In the genomic region with DNA sequence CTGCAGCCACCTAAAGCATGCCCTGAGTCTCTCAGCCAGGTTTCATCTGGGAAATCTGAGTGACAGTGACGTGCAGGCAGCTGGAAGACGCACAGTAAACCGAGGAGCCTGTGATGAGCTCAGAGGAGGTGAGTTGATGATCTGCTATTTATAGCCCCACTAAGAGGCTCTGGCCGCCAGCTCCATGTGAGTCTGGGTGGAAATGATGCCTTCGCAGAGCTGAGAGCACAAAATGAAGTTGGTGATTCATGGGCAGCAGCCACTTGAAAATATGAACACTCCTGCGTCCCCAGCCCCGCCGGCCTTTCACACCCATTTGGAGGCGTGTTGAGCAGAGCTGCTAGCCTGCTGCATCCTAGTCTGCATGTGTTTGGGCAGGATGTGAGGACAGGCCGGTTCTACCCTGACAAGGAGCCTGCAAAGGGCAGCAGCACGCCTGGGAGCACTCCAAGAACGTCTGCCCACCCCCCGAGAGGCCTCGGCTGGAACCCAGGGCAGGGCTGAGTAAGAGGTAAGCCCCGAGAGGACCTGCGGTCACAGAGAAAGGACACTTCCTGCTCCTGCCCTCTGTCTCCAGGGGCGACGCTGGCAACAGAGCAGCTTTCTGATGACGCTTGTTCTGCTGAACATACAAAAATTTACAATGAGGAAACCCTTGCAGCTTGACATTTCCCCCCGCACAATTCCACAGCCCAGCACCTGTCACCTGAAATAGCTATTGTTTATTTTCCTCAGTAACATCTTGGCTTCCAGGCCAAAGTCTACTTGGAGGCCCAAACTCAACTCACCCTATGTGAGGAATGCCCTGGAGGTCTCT, we compare ENCODE assay signal across 8 cellular contexts. TPM values are rescaled to one million over a fixed set of nuclear protein-coding genes. Genes with fewer than 3 reads are reported as not detected.
DNase-seq lines count a peak whose midpoint lies in the region; ATAC-seq, FAIRE-seq and TF ChIP-seq lines count a peak whose summit lies in the region.

No MANE protein-coding gene starts in this region.

- in situ Hi-C loops in KBM-7 (cut with MboI; ENCODE audit: low pct_unique_long_range_greater_than_20kb, low sequenced_read_pairs) (no loop called here), astrocyte of the spinal cord (cut with HindIII; ENCODE audit: low sequenced_read_pairs) (no loop called here)

- H3K9me1 ChIP-seq in keratinocyte (ENCODE audit: control insufficient read depth, extremely low read depth, insufficient read depth, low read length): peaks cover 3% of the 10 kb centered on the region

- peak overlapping the region; percentile 72 for H3K27ac ChIP-seq in keratinocyte (ENCODE audit: control insufficient read depth, insufficient read depth, low read length)

- H4K20me1 ChIP-seq in keratinocyte (ENCODE audit: control insufficient read depth, extremely low read depth, insufficient read depth, low read length): no peaks in the 10 kb centered on the region

- peak overlapping the region; percentile 6 for H3K9ac ChIP-seq in keratinocyte (ENCODE audit: control insufficient read depth, extremely low read depth, insufficient read depth, low read length)

- FAIRE-seq in keratinocyte (lab: Jason Lieb, UNC): no peak

- no peaks in the 10 kb centered on the region for H3K79me2 ChIP-seq in keratinocyte (ENCODE audit: control insufficient read depth, insufficient read depth, low read length)

- peak; percentile 23 for DNase-seq in DMS153 treated with DMSO at 0.1 percent for 48 hours (lab: John Stamatoyannopoulos, UW; ENCODE audit: unreplicated experiment)
- peak; percentile 73 for DNase-seq in KBM-7
- peak in 4 of 5 donors; percentile 16 to 71 (median 20) for DNase-seq in T-helper 1 cell
- peak; percentile 95 for DNase-seq in astrocyte of the spinal cord (ENCODE audit: low read depth, low spot score)
- DNase-seq in keratinocyte (ENCODE audit: low read depth, low spot score): no peak
- peak; percentile 34 to 47 for DNase-seq in stimulated activated CD4-positive, alpha-beta T cell treated with anti-CD3 and anti-CD28 coated beads, Interleukin-15, amount 100 ng/mL, for 48 hours (ENCODE audit: low read depth in 2 of 2)
- DNase-seq in ecto neural progenitor cell (ENCODE audit: low spot score): no peak

- H3K4me3 ChIP-seq in astrocyte of the spinal cord (ENCODE audit: low read depth, low read length) (no peak overlapping the region), keratinocyte (ENCODE audit: control insufficient read depth in 2 of 3, extremely low read depth in 1 of 3, insufficient read depth in 2 of 3, low read depth in 1 of 3, low read length in 3 of 3) (no peak overlapping the region)

- TF ChIP-seq CTCF in astrocyte of the spinal cord (IDR thresholded peaks at IDR 0.05; ENCODE audit: low read depth, low read length): no peak
- no peak for TF ChIP-seq CTCF in keratinocyte (optimal IDR thresholded peaks at IDR 0.05 in 1 of 3, IDR thresholded peaks at IDR 0.05 in 1 of 3, conservative IDR thresholded peaks at IDR 0.05 in 1 of 3; ENCODE audit: extremely low read depth in 1 of 3, insufficient read depth in 2 of 3, low read length in 3 of 3)

- no peak overlapping the region for H2AFZ ChIP-seq in keratinocyte (ENCODE audit: control insufficient read depth, low read length)

- dilution Hi-C loops in keratinocyte (cut with MboI; ENCODE audit: extremely low pct_ligation_motif_present, low sequenced_read_pairs): no loop called here

- H3K4me1 ChIP-seq in keratinocyte (ENCODE audit: control insufficient read depth, extremely low read depth, insufficient read depth, low read length): peaks cover 56% of the 10 kb centered on the region

- no peaks in the 10 kb centered on the region for H3K36me3 ChIP-seq in keratinocyte (ENCODE audit: control insufficient read depth in 2 of 2, extremely low read depth in 1 of 2, insufficient read depth in 2 of 2, low read length in 2 of 2)

- H3K9me3 ChIP-seq in keratinocyte (ENCODE audit: control insufficient read depth, low read depth, low read length): no peaks in the 10 kb centered on the region

- ATAC-seq in GM21526 (IDR thresholded peaks at IDR 0.05; ENCODE audit: low FRiP score, unreplicated experiment): peak; percentile 76

- H3K27me3 ChIP-seq in keratinocyte (ENCODE audit: control insufficient read depth, extremely low read depth, insufficient read depth, low read length): no peaks in the 10 kb centered on the region

- no peak overlapping the region for H3K4me2 ChIP-seq in keratinocyte (ENCODE audit: control insufficient read depth, extremely low read depth, insufficient read depth, low read depth, low read length)

RNA-seq across cellular contexts. Expression of a gene that starts 25.1 kb away (rescaled TPM):
- 17.4 to 28.4 TPM (median 22.2 TPM) in 3 replicates for polyA plus RNA-seq in keratinocyte
- polyA plus RNA-seq in keratinocyte (2011; ENCODE audit: low read depth): 7.3 TPM
- 21.3 and 24.9 TPM in 2 replicates for polyA plus RNA-seq in keratinocyte (2011; cell fraction: cytosol; rRNA removed)
- polyA plus RNA-seq in keratinocyte (2011; cell fraction: nucleus; rRNA removed): 3.8 and 5.3 TPM in 2 replicates
- 12.3 and 24.7 TPM in 2 replicates for polyA plus RNA-seq in keratinocyte (2012; ENCODE audit: low replicate concordance)
- 5.7 to 6.4 TPM (median 6.2 TPM) in 3 replicates for polyA minus RNA-seq in keratinocyte
- 16.5 TPM for polyA minus RNA-seq in keratinocyte (2011; cell fraction: cytosol; rRNA and poly(A)+ RNA removed)
- 0.84 and 2.2 TPM in 2 replicates for polyA minus RNA-seq in keratinocyte (2011; cell fraction: nucleus; rRNA and poly(A)+ RNA removed)

Comparison
In these comparisons a context has a peak if more than half of its experiments do, and no peak if none do; other contexts are left out.
1. DNase-seq: peak in DMS153 treated with DMSO at 0.1 percent for 48 hours (single experiment), KBM-7 (single experiment), T-helper 1 cell (4 of 5), astrocyte of the spinal cord (single experiment) and stimulated activated CD4-positive, alpha-beta T cell treated with anti-CD3 and anti-CD28 coated beads, Interleukin-15, amount 100 ng/mL, for 48 hours (2 of 2); none in keratinocyte (single experiment) and ecto neural progenitor cell (single experiment).